15 cellular contexts compared by ENCODE assay signal in the genomic region with DNA sequence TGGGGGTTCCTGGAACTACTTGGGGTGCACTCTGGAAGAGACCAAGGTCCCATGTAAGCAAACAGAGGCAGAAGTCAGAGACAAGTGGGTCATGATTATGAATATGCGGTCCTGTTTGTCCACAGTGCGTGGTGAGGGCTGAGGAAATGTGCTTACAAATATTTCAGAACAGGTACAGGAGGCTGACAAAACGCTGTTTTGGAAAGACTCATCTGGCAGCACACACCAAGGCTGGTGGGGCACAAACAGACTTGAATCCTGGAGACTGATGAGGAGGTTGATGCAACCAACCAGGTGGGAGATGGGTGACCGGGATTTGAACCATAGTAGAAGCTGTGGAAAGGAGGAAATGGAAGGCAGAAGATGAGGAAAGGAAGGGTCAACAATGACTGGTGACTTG.
DNase-seq lines count a peak whose midpoint lies in the region; ATAC-seq and TF ChIP-seq lines count a peak whose summit lies in the region.
"Had no signal": no experiment of that assay in that cellular context is flagged by ENCODE, and none has a peak within 500 bp of the region (broad histone marks: within the 10 kb centered on the region; RNA-seq: fewer than 3 reads in every experiment).

No MANE protein-coding gene starts in this region.

- no peak overlapping the region for H3K9ac ChIP-seq in IMR-90 (ENCODE audit: low read depth, low read length)

- H3K4me1 Mint-ChIP-seq in MCF 10A (ENCODE audit: insufficient read depth, unreplicated experiment): peaks cover 62% of the 10 kb centered on the region
- H3K4me1 Mint-ChIP-seq in type B pancreatic cell (ENCODE audit: unreplicated experiment): peaks cover 20% of the 10 kb centered on the region

- BruUV-seq in IMR-90 (replicated peaks; lab: Mats Ljungman, UMichigan): no TSS peak
- BruUV-seq in MCF 10A (replicated peaks; lab: Mats Ljungman, UMichigan): no TSS peak

- peak overlapping the region; percentile 39 for H3K18ac ChIP-seq in IMR-90 (ENCODE audit: low read depth, low read length)

- peak overlapping the region; percentile 8 for H2AK9ac ChIP-seq in IMR-90 (replicated peaks; ENCODE audit: low read depth, low read length, poor library complexity)

- CTCF ChIA-PET in IMR-90 (lab: Yijun Ruan, JAX) (no interaction called here), MCF 10A (lab: Yijun Ruan, JAX) (interaction anchor here (0.5 to 8.7 kb wide), 14 partner anchors 27 to 530 kb away, joined by 3 to 201 read pairs (median 14); no protein-coding TSS in a partner anchor)

- DNase-seq in IMR-90 (no peak), MCF 10A (ENCODE audit: unreplicated experiment) (no peak), foreskin keratinocyte (peak; percentile 46 to 84), type B pancreatic cell (ENCODE audit: extremely low spot score, unreplicated experiment) (no peak), NCI-H146 treated with DMSO at 0.1 percent for 48 hours (lab: John Stamatoyannopoulos, UW; ENCODE audit: unreplicated experiment) (no peak), coronary artery (ENCODE audit: low spot score) (no peak)
- DNase-seq: activated CD4-positive, alpha-beta T cell treated with anti-CD3 and anti-CD28 coated beads, Interleukin-2, amount 10 ng/mL, durations not matched to agents 7 days and 5 days; activated naive CD4-positive, alpha-beta T cell; GDM1; KBM-7; NCI-H82; stimulated activated CD4-positive, alpha-beta T cell treated with anti-CD3 and anti-CD28 coated beads, Interleukin-1b, Interleukin-23, amount 100 ng/mL, for 48 hours had no signal

- H2BK120ac ChIP-seq in IMR-90 (ENCODE audit: low read depth, low read length): peak overlapping the region; percentile 94

- no peak for ATAC-seq in IMR-90 (ENCODE audit: low read depth)
- no peak for ATAC-seq in foreskin keratinocyte
- ATAC-seq in GM19452 (IDR thresholded peaks at IDR 0.05; ENCODE audit: unreplicated experiment): no peak
- ATAC-seq: SK-N-SH treated with all-trans-retinoic acid at 6 μM for 48 hours had no signal

- dilution Hi-C loops in IMR-90 (cut with HindIII; ENCODE audit: low sequenced_read_pairs, unreplicated experiment): no loop called here

- peak overlapping the region; percentile 84 for H2AFZ ChIP-seq in IMR-90 (replicated peaks; ENCODE audit: low read length, poor library complexity)

- peak overlapping the region; percentile 5 to 88 for H4K8ac ChIP-seq in IMR-90 (ENCODE audit: low read depth in 2 of 2, low read length in 2 of 2)

- H3K9me3 ChIP-seq in IMR-90 (ENCODE audit: control insufficient read depth, insufficient read depth, low read length): no peaks in the 10 kb centered on the region

- peak overlapping the region; percentile 91 for H3K4ac ChIP-seq in IMR-90 (ENCODE audit: low read depth, low read length)

- TF ChIP-seq CTCF in IMR-90 (conservative IDR thresholded peaks at IDR 0.05; ENCODE audit: low read depth, low read length) (no peak), MCF 10A (IDR thresholded peaks at IDR 0.05; ENCODE audit: unreplicated experiment) (no peak), foreskin keratinocyte (conservative IDR thresholded peaks at IDR 0.05) (no peak), type B pancreatic cell (conservative IDR thresholded peaks at IDR 0.05) (no peak), coronary artery (IDR thresholded peaks at IDR 0.05) (no peak)

- peak overlapping the region; percentile 81 for H2AK5ac ChIP-seq in IMR-90 (ENCODE audit: low read depth, low read length)

- H3K27ac Mint-ChIP-seq in MCF 10A (ENCODE audit: low read depth, unreplicated experiment): peak overlapping the region; percentile 76
- peak overlapping the region; percentile 61 for H3K27ac Mint-ChIP-seq in type B pancreatic cell
- H3K27ac Mint-ChIP-seq: activated CD4-positive, alpha-beta T cell treated with anti-CD3 and anti-CD28 coated beads, Interleukin-2, amount 10 ng/mL, durations not matched to agents 7 days and 5 days; B cell had no signal

- peak overlapping the region; percentile 69 for H2BK5ac ChIP-seq in IMR-90 (ENCODE audit: low read depth, low read length, poor library complexity, severe bottlenecking)

- in situ Hi-C loops in IMR-90 (cut with MboI; ENCODE audit: low sequenced_read_pairs): no loop called here

- no peaks in the 10 kb centered on the region for H3K27me3 ChIP-seq in IMR-90 (ENCODE audit: control insufficient read depth, insufficient read depth, low read length)
- no peaks in the 10 kb centered on the region for H3K27me3 ChIP-seq in foreskin keratinocyte

- POLR2A ChIA-PET in IMR-90 (lab: Charles Lee; ENCODE audit: unreplicated experiment): no interaction called here
- POLR2A ChIA-PET in MCF 10A (lab: Yijun Ruan, JAX): interaction anchor here (0.7 to 8.8 kb wide), 6 partner anchors 40 to 125 kb away, joined by 3 to 284 read pairs (median 182); a partner anchor contains a TSS

- H3K4me3 ChIP-seq in IMR-90 (ENCODE audit: insufficient read depth, low read depth, low read length) (no peak overlapping the region), coronary artery (no peak overlapping the region)

- intact Hi-C loops in IMR-90 (cut with micrococcal nuclease): loop anchor here (5.0 kb wide), 3 partner anchors 83 to 202 kb away; a partner anchor contains a TSS
- intact Hi-C loops in MCF 10A (cut with micrococcal nuclease): no loop called here

- peak overlapping the region; percentile 52; the same call in 2 of the 3 replicates for H2BK15ac ChIP-seq in IMR-90 (ENCODE audit: low read depth, low read length)

- peak overlapping the region; percentile 44 for H3K23ac ChIP-seq in IMR-90 (ENCODE audit: low read depth, low read length)

- peak overlapping the region; percentile 90 for H2BK20ac ChIP-seq in IMR-90 (ENCODE audit: low read depth, low read length)

- peak overlapping the region; percentile 11; the same call in 1 of the 2 replicates for H3K27ac ChIP-seq in IMR-90 (ENCODE audit: insufficient read depth, low read length)
- peak overlapping the region; percentile 98 for H3K27ac ChIP-seq in foreskin keratinocyte
- no peak overlapping the region for H3K27ac ChIP-seq in coronary artery

- peak overlapping the region; percentile 95 for H3K14ac ChIP-seq in IMR-90 (replicated peaks; ENCODE audit: low read depth, low read length)

- WGBS in IMR-90 (ENCODE audit: extremely low coverage in 2 of 2, insufficient read length in 1 of 2), 2 experiments: 93% methylated on average over 4 of the region's 4 CpGs; no CpG with 5 or more reads in 1 of the 2 experiments

- peaks cover 0 to 18% of the 10 kb centered on the region in 2 experiments; a peak in 1 of 4 replicates for H3K79me1 ChIP-seq in IMR-90 (ENCODE audit: low read depth in 1 of 2, low read length in 2 of 2)

- H3K4me1 ChIP-seq in IMR-90 (ENCODE audit: control insufficient read depth, insufficient read depth, low read length): peaks cover 43% of the 10 kb centered on the region
- peaks cover 52% of the 10 kb centered on the region for H3K4me1 ChIP-seq in foreskin keratinocyte

- H3K36me3 Mint-ChIP-seq in MCF 10A (ENCODE audit: insufficient read depth, unreplicated experiment): no peaks in the 10 kb centered on the region
- no peaks in the 10 kb centered on the region for H3K36me3 Mint-ChIP-seq in type B pancreatic cell

- no peak overlapping the region for H3K4me2 ChIP-seq in IMR-90 (ENCODE audit: low read depth, low read length)

- TF ChIP-seq POLR2A in IMR-90 (IDR thresholded peaks at IDR 0.05; ENCODE audit: low read depth, low read length): no peak

- H3K56ac ChIP-seq in IMR-90 (ENCODE audit: extremely low read depth, insufficient read depth, low read length): peak overlapping the region; percentile 44; the same call in 1 of the 2 replicates

- H3K4me3 Mint-ChIP-seq in MCF 10A (ENCODE audit: unreplicated experiment) (no peak overlapping the region), type B pancreatic cell (no peak overlapping the region)
- H3K4me3 Mint-ChIP-seq: activated CD4-positive, alpha-beta T cell treated with anti-CD3 and anti-CD28 coated beads, Interleukin-2, amount 10 ng/mL, durations not matched to agents 7 days and 5 days; B cell had no signal

- peak overlapping the region; percentile 73 for H4K5ac ChIP-seq in IMR-90 (ENCODE audit: low read depth, low read length)

- no peak for TF ChIP-seq RAD21 in IMR-90 (IDR thresholded peaks at IDR 0.05; ENCODE audit: low read length)

- H3K27me3 Mint-ChIP-seq in MCF 10A (ENCODE audit: insufficient read depth, unreplicated experiment) (no peaks in the 10 kb centered on the region), type B pancreatic cell (peaks cover 4% of the 10 kb centered on the region)

- H3K9me3 Mint-ChIP-seq in MCF 10A (ENCODE audit: unreplicated experiment): no peaks in the 10 kb centered on the region
- H3K9me3 Mint-ChIP-seq in type B pancreatic cell: no peaks in the 10 kb centered on the region
- H3K9me3 Mint-ChIP-seq: activated CD4-positive, alpha-beta T cell treated with anti-CD3 and anti-CD28 coated beads, Interleukin-2, amount 10 ng/mL, durations not matched to agents 7 days and 5 days had no signal

- no peaks in the 10 kb centered on the region for H4K20me1 ChIP-seq in IMR-90 (ENCODE audit: insufficient read depth, low read length)

- peak overlapping the region; percentile 89 for H4K91ac ChIP-seq in IMR-90 (ENCODE audit: insufficient read depth, low read depth, low read length)

- no peaks in the 10 kb centered on the region for H3K36me3 ChIP-seq in IMR-90 (ENCODE audit: control insufficient read depth, insufficient read depth, low read length)

- H3K9me1 ChIP-seq in IMR-90 (ENCODE audit: insufficient read depth, low read length): peaks cover 49% of the 10 kb centered on the region

TF ChIP-seq in IMR-90, 13 proteins besides CTCF, POLR2A, EP300 and RAD21 (continues in another document):
- TF ChIP-seq, protein P1, sequence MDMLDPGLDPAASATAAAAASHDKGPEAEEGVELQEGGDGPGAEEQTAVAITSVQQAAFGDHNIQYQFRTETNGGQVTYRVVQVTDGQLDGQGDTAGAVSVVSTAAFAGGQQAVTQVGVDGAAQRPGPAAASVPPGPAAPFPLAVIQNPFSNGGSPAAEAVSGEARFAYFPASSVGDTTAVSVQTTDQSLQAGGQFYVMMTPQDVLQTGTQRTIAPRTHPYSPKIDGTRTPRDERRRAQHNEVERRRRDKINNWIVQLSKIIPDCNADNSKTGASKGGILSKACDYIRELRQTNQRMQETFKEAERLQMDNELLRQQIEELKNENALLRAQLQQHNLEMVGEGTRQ (IDR thresholded peaks at IDR 0.05; ENCODE audit: low read depth, low read length): no peak
- no peak for TF ChIP-seq SMC3 (IDR thresholded peaks at IDR 0.05; ENCODE audit: low read depth, low read length)
- no peak for TF ChIP-seq MAZ (IDR thresholded peaks at IDR 0.05; ENCODE audit: borderline replicate concordance, low read depth, low read length)
- TF ChIP-seq RCOR1 (IDR thresholded peaks at IDR 0.05; ENCODE audit: insufficient replicate concordance, low read length): no peak
- TF ChIP-seq BHLHE40 (IDR thresholded peaks at IDR 0.05; ENCODE audit: low read depth, low read length): no peak
- no peak for TF ChIP-seq FOS (IDR thresholded peaks at IDR 0.05; ENCODE audit: low read depth, low read length)
- no peak for TF ChIP-seq CHD1 (IDR thresholded peaks at IDR 0.05; ENCODE audit: low read depth, low read length)
- no peak for TF ChIP-seq NFE2L2 (IDR thresholded peaks at IDR 0.05; ENCODE audit: low read depth, low read length)
- TF ChIP-seq CEBPB (IDR thresholded peaks at IDR 0.05; ENCODE audit: low read depth, low read length): no peak
- no peak for TF ChIP-seq MXI1 (IDR thresholded peaks at IDR 0.05; ENCODE audit: borderline replicate concordance, low read depth, low read length)
- TF ChIP-seq RFX5 (IDR thresholded peaks at IDR 0.05; ENCODE audit: low read depth, low read length): no peak

Comparison
In these comparisons a context has a peak if more than half of its experiments do, and no peak if none do; other contexts are left out.
1. DNase-seq: peak in foreskin keratinocyte (2 of 2); none in IMR-90 (single experiment), MCF 10A (single experiment), type B pancreatic cell (single experiment), NCI-H146 treated with DMSO at 0.1 percent for 48 hours (single experiment) and coronary artery (single experiment).
2. H3K27ac ChIP-seq: peak in IMR-90 (single experiment) and foreskin keratinocyte (single experiment); none in coronary artery (0 of 2).